Comparison of ENCODE assay signal across 10 cellular contexts in genomic region chr5:171309526-171310333, GRCh38. TPM values are rescaled to one million over a fixed set of nuclear protein-coding genes. Genes with fewer than 3 reads are reported as not detected.
DNase-seq lines count a peak whose midpoint lies in the region; ATAC-seq, FAIRE-seq and TF ChIP-seq lines count a peak whose summit lies in the region.
"Had no signal": no experiment of that assay in that cellular context is flagged by ENCODE, and none has a peak within 500 bp of the region (broad histone marks: within the 10 kb centered on the region; RNA-seq: fewer than 3 reads in every experiment).

No MANE protein-coding gene starts in this region.

- WGBS in adrenal gland, 4 donors = 0 to 6% (median 5%) methylated on average over 8 to 87 of the region's 87 CpGs

- in situ Hi-C loops in G401 (cut with HindIII; ENCODE audit: low sequenced_read_pairs) = no loop called here

- H4K20me1 ChIP-seq in neural cell (ENCODE audit: insufficient read depth) = no peaks in the 10 kb centered on the region

- peak; percentile 48 for DNase-seq in G401 (ENCODE audit: low spot score)
- no peak for DNase-seq in bronchial epithelial cell (ENCODE audit: low read depth)
- no peak for DNase-seq in adrenal gland
- DNase-seq in activated naive CD4-positive, alpha-beta T cell treated with anti-CD3 and anti-CD28 coated beads for 36 hours = no peak
- no peak for DNase-seq in GM12892 (ENCODE audit: insufficient read length)
- DNase-seq: heart right ventricle had no signal

- H3K4me2 ChIP-seq in neural cell (ENCODE audit: low read length) = no peak overlapping the region

- H3K9ac ChIP-seq in neural cell (ENCODE audit: low read length) = no peak overlapping the region

- peaks cover 11 to 28% of the 10 kb centered on the region in 2 donors for H3K4me1 ChIP-seq in adrenal gland (replicated peaks in 1 of 2)

- H3F3A ChIP-seq in neural cell (ENCODE audit: insufficient read depth, low read length, poor library complexity, severe bottlenecking) = no peaks in the 10 kb centered on the region

- H3K27me3 ChIP-seq in bronchial epithelial cell (ENCODE audit: control insufficient read depth, insufficient read depth, low read length) (peaks cover 72% of the 10 kb centered on the region), neural cell (ENCODE audit: insufficient read depth, low read depth, low read length) (peaks cover 100% of the 10 kb centered on the region), adrenal gland (peaks cover 79% of the 10 kb centered on the region)

- CTCF ChIA-PET in activated naive CD4-positive, alpha-beta T cell treated with anti-CD3 and anti-CD28 coated beads for 36 hours (lab: Charles Lee) = no interaction called here

- H3K9me3 ChIP-seq in neural cell (ENCODE audit: low read length) (peaks cover 4% of the 10 kb centered on the region), adrenal gland (replicated peaks in 1 of 3) (no peaks in the 10 kb centered on the region)
- H3K9me3 ChIP-seq: heart right ventricle, upper lobe of left lung had no signal

- no peak overlapping the region for H3K27ac Mint-ChIP-seq in activated T-helper 17 cell treated with anti-CD3 and anti-CD28 coated beads, Interleukin-2, amount 50 U/mL, for 72 hours
- no peak overlapping the region for H3K27ac Mint-ChIP-seq in activated naive CD4-positive, alpha-beta T cell treated with anti-CD3 and anti-CD28 coated beads for 36 hours

- intact Hi-C loops in adrenal gland (cut with DNase I) = no loop called here
- intact Hi-C loops in activated naive CD4-positive, alpha-beta T cell treated with anti-CD3 and anti-CD28 coated beads for 36 hours (cut with micrococcal nuclease) = no loop called here

- TF ChIP-seq RAD21 in Ishikawa (IDR thresholded peaks at IDR 0.05; ENCODE audit: low read depth) (no peak), neural cell (conservative IDR thresholded peaks at IDR 0.05) (no peak)

- peak; percentile 68 for TF ChIP-seq CTCF in bronchial epithelial cell (IDR thresholded peaks at IDR 0.05; ENCODE audit: insufficient read depth, low read length, severe bottlenecking)
- TF ChIP-seq CTCF in neural cell (IDR thresholded peaks at IDR 0.05; ENCODE audit: poor library complexity, severe bottlenecking) = no peak
- TF ChIP-seq CTCF in adrenal gland (IDR thresholded peaks at IDR 0.05) = no peak

- H3K9me3 Mint-ChIP-seq in activated T-helper 17 cell treated with anti-CD3 and anti-CD28 coated beads, Interleukin-2, amount 50 U/mL, for 72 hours = no peaks in the 10 kb centered on the region
- H3K9me3 Mint-ChIP-seq in activated naive CD4-positive, alpha-beta T cell treated with anti-CD3 and anti-CD28 coated beads for 36 hours = no peaks in the 10 kb centered on the region

- no peak overlapping the region for H3K4me3 Mint-ChIP-seq in activated T-helper 17 cell treated with anti-CD3 and anti-CD28 coated beads, Interleukin-2, amount 50 U/mL, for 72 hours
- H3K4me3 Mint-ChIP-seq in activated naive CD4-positive, alpha-beta T cell treated with anti-CD3 and anti-CD28 coated beads for 36 hours = no peak overlapping the region

- no peaks in the 10 kb centered on the region for H3K36me3 ChIP-seq in bronchial epithelial cell (ENCODE audit: control insufficient read depth, insufficient read depth, low read length)
- H3K36me3 ChIP-seq in neural cell (ENCODE audit: insufficient read depth, low read length) = no peaks in the 10 kb centered on the region
- no peaks in the 10 kb centered on the region for H3K36me3 ChIP-seq in adrenal gland (replicated peaks in 1 of 2)
- H3K36me3 ChIP-seq: heart right ventricle, upper lobe of left lung had no signal

- H3K4me1 Mint-ChIP-seq in activated T-helper 17 cell treated with anti-CD3 and anti-CD28 coated beads, Interleukin-2, amount 50 U/mL, for 72 hours = peaks cover 15% of the 10 kb centered on the region
- H3K4me1 Mint-ChIP-seq in activated naive CD4-positive, alpha-beta T cell treated with anti-CD3 and anti-CD28 coated beads for 36 hours (ENCODE audit: low read depth) = peaks cover 23% of the 10 kb centered on the region

- peaks cover 7% of the 10 kb centered on the region for H3K36me3 Mint-ChIP-seq in activated T-helper 17 cell treated with anti-CD3 and anti-CD28 coated beads, Interleukin-2, amount 50 U/mL, for 72 hours (ENCODE audit: low read depth)
- peaks cover 2% of the 10 kb centered on the region for H3K36me3 Mint-ChIP-seq in activated naive CD4-positive, alpha-beta T cell treated with anti-CD3 and anti-CD28 coated beads for 36 hours (ENCODE audit: low read depth)

- TF ChIP-seq EP300 in Ishikawa (IDR thresholded peaks at IDR 0.05; ENCODE audit: borderline replicate concordance) = no peak
- no peak for TF ChIP-seq EP300 in neural cell (conservative IDR thresholded peaks at IDR 0.05; ENCODE audit: poor library complexity, severe bottlenecking)

- H3K4me3 ChIP-seq in bronchial epithelial cell (ENCODE audit: low read depth, low read length) = peak overlapping the region; percentile 5
- H3K4me3 ChIP-seq in neural cell (ENCODE audit: low read length) = no peak overlapping the region
- H3K4me3 ChIP-seq in adrenal gland = no peak overlapping the region
- H3K4me3 ChIP-seq: heart right ventricle, upper lobe of left lung had no signal

- H3K9me2 ChIP-seq in neural cell (ENCODE audit: insufficient read depth, low read length) = no peaks in the 10 kb centered on the region

- FAIRE-seq in bronchial epithelial cell (lab: Jason Lieb, UNC) (no peak), GM12892 (lab: Jason Lieb, UNC) (no peak)

- TF ChIP-seq POLR2A in adrenal gland (IDR thresholded peaks at IDR 0.05) = no peak
- TF ChIP-seq POLR2A in GM12892 (IDR thresholded peaks at IDR 0.05; ENCODE audit: low read depth, low read length) = no peak

- no peak overlapping the region for H2AFZ ChIP-seq in neural cell (ENCODE audit: low read depth, low read length)

- ATAC-seq in activated T-helper 17 cell treated with anti-CD3 and anti-CD28 coated beads, Interleukin-2, amount 50 U/mL, for 72 hours (replicated peaks) = no peak
- ATAC-seq: heart right ventricle had no signal

- peaks cover 51% of the 10 kb centered on the region for H3K27me3 Mint-ChIP-seq in activated T-helper 17 cell treated with anti-CD3 and anti-CD28 coated beads, Interleukin-2, amount 50 U/mL, for 72 hours
- peaks cover 67% of the 10 kb centered on the region for H3K27me3 Mint-ChIP-seq in activated naive CD4-positive, alpha-beta T cell treated with anti-CD3 and anti-CD28 coated beads for 36 hours (ENCODE audit: low read depth)

- no peaks in the 10 kb centered on the region for H3K79me2 ChIP-seq in neural cell (replicated peaks; ENCODE audit: insufficient read depth, low read length)

- H3K27ac ChIP-seq in neural cell (ENCODE audit: low read length) (no peak overlapping the region), adrenal gland (no peak overlapping the region)
- H3K27ac ChIP-seq: heart right ventricle, upper lobe of left lung had no signal

TF ChIP-seq in Ishikawa, 13 proteins besides CTCF, POLR2A, EP300 and RAD21:
- TF ChIP-seq, protein P1, sequence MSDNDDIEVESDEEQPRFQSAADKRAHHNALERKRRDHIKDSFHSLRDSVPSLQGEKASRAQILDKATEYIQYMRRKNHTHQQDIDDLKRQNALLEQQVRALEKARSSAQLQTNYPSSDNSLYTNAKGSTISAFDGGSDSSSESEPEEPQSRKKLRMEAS (IDR thresholded peaks at IDR 0.05) = peak; percentile 61; the same call in 1 of the 2 replicates
- no peak for TF ChIP-seq TEAD4 (IDR thresholded peaks at IDR 0.05)

TF ChIP-seq in neural cell, 6 proteins besides CTCF, POLR2A, EP300 and RAD21:
- TF ChIP-seq, protein P2, sequence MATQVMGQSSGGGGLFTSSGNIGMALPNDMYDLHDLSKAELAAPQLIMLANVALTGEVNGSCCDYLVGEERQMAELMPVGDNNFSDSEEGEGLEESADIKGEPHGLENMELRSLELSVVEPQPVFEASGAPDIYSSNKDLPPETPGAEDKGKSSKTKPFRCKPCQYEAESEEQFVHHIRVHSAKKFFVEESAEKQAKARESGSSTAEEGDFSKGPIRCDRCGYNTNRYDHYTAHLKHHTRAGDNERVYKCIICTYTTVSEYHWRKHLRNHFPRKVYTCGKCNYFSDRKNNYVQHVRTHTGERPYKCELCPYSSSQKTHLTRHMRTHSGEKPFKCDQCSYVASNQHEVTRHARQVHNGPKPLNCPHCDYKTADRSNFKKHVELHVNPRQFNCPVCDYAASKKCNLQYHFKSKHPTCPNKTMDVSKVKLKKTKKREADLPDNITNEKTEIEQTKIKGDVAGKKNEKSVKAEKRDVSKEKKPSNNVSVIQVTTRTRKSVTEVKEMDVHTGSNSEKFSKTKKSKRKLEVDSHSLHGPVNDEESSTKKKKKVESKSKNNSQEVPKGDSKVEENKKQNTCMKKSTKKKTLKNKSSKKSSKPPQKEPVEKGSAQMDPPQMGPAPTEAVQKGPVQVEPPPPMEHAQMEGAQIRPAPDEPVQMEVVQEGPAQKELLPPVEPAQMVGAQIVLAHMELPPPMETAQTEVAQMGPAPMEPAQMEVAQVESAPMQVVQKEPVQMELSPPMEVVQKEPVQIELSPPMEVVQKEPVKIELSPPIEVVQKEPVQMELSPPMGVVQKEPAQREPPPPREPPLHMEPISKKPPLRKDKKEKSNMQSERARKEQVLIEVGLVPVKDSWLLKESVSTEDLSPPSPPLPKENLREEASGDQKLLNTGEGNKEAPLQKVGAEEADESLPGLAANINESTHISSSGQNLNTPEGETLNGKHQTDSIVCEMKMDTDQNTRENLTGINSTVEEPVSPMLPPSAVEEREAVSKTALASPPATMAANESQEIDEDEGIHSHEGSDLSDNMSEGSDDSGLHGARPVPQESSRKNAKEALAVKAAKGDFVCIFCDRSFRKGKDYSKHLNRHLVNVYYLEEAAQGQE (IDR thresholded peaks at IDR 0.05; ENCODE audit: borderline replicate concordance) = no peak
- peak; percentile 95 for TF ChIP-seq EZH2 (IDR thresholded peaks at IDR 0.05; ENCODE audit: borderline replicate concordance, insufficient read depth, low read length, poor library complexity, severe bottlenecking)
- TF ChIP-seq POLR2AphosphoS5 (IDR thresholded peaks at IDR 0.05) = peak; percentile 19
- no peak for TF ChIP-seq SMC3 (conservative IDR thresholded peaks at IDR 0.05; ENCODE audit: poor library complexity)
- no peak for TF ChIP-seq MXI1 (conservative IDR thresholded peaks at IDR 0.05; ENCODE audit: poor library complexity, severe bottlenecking)
- no peak for TF ChIP-seq TAF1 (IDR thresholded peaks at IDR 0.05; ENCODE audit: low read depth)

RNA-seq across cellular contexts. Expression of gene TLX3, which starts 0.7 kb away (rescaled TPM):
- total RNA-seq in G401 (2014; rRNA removed; shearing (Covaris generic)) = not detected in 2 replicates
- not detected in 2 replicates for total RNA-seq in bronchial epithelial cell
- polyA plus RNA-seq in neural cell = not detected in 2 replicates
- not detected in 2 replicates for polyA minus RNA-seq in neural cell
- not detected for total RNA-seq in adrenal gland
- not detected for polyA plus RNA-seq in adrenal gland
- not detected for total RNA-seq in activated T-helper 17 cell treated with anti-CD3 and anti-CD28 coated beads, Interleukin-2, amount 50 U/mL, for 72 hours
- total RNA-seq in activated naive CD4-positive, alpha-beta T cell treated with anti-CD3 and anti-CD28 coated beads for 36 hours = not detected
- polyA plus RNA-seq in GM12892 (2012; ENCODE audit: missing spikeins) = not detected
- total RNA-seq: heart right ventricle, upper lobe of left lung had no signal
- polyA plus RNA-seq: heart right ventricle had no signal
